22 cellular contexts compared by ENCODE assay signal in the genomic region with DNA sequence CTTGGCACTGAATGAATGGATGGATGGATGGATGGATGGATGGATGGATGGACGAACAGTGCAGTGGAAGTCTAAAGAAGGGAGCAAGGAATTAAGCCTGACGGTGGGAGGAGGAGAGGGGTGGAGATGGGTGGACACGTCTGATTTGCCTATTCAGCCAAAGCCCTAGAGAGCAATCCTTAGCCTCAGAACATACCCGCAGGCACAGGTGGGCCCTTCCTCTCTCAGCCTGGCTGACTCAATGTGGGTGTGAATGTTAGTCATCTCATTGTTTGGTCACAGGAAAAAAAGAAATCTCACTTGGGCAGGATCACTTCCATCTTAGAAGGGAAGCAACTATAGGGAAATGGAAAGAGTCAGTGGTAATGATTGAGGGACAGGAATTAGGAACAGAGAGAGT.
DNase-seq lines count a peak whose midpoint lies in the region; TF ChIP-seq lines count a peak whose summit lies in the region.
"Had no signal": no experiment of that assay in that cellular context is flagged by ENCODE, and none has a peak within 500 bp of the region (broad histone marks: within the 10 kb centered on the region; RNA-seq: fewer than 3 reads in every experiment).

No MANE protein-coding gene starts in this region.

- TF ChIP-seq CTCF in colonic mucosa (IDR thresholded peaks at IDR 0.05), result no peak
- TF ChIP-seq CTCF in GM13977 (IDR thresholded peaks at IDR 0.05; ENCODE audit: extremely low read depth, insufficient read depth, missing control alignments), result no peak

- H3K27ac ChIP-seq in colonic mucosa, result peak overlapping the region; percentile 28
- H3K27ac ChIP-seq: uterus had no signal

- H3K9ac ChIP-seq in colonic mucosa (ENCODE audit: low read depth in 2 of 2, low read length in 2 of 2), result no peak overlapping the region

- H3K27me3 ChIP-seq in colonic mucosa, result no peaks in the 10 kb centered on the region
- H3K27me3 ChIP-seq: uterus had no signal

- peak; percentile 61 for DNase-seq in CD1c-positive myeloid dendritic cell (ENCODE audit: extremely low spot score)
- peak; percentile 30 for DNase-seq in LHCN-M2 (ENCODE audit: low read depth)
- DNase-seq in colonic mucosa, result no peak
- DNase-seq in kidney tubule cell (ENCODE audit: low spot score), result peak; percentile 69
- DNase-seq in NCI-H1417 treated with DMSO at 0.1 percent for 48 hours (lab: John Stamatoyannopoulos, UW), result no peak
- DNase-seq in stimulated activated CD4-positive, alpha-beta T cell treated with anti-CD3 and anti-CD28 coated beads, Interleukin-2, amount 100 ng/mL, for 24 hours, result no peak
- no peak for DNase-seq in GM13977 (ENCODE audit: low spot score)
- no peak for DNase-seq in HCEC 1CT
- DNase-seq: activated B cell treated with CpG ODN at 0.5 μM for 24 hours; activated effector memory CD4-positive, alpha-beta T cell treated with anti-CD3 and anti-CD28 coated beads, Interleukin-2, amount 50 U/mL, for 16 hours; amniotic stem cell; erythroblast; heart right ventricle; kidney; NCI-H1105 treated with DMSO at 0.1 percent for 48 hours; NCI-H345; posterior cingulate gyrus; stimulated activated naive CD4-positive, alpha-beta T cell treated with Interleukin-2 at 50 U/mL for 16 hours; SW 1271; uterus had no signal

- H3K9me3 ChIP-seq in colonic mucosa, result no peaks in the 10 kb centered on the region
- H3K9me3 ChIP-seq: HAP-1, heart right ventricle, uterus had no signal

- no peaks in the 10 kb centered on the region for H3K36me3 ChIP-seq in colonic mucosa
- H3K36me3 ChIP-seq: HAP-1, heart right ventricle, uterus had no signal

- H3K4me1 ChIP-seq in colonic mucosa, result no peaks in the 10 kb centered on the region

- in situ Hi-C loops in GM13977 (cut with MboI; ENCODE audit: low pct_unique_long_range_greater_than_20kb, low sequenced_read_pairs, unreplicated experiment), result no loop called here

- intact Hi-C loops in colonic mucosa (cut with DNase I), result no loop called here

- no peak overlapping the region for H3K4me3 ChIP-seq in colonic mucosa
- H3K4me3 ChIP-seq: GM12878, HAP-1, heart right ventricle, uterus had no signal

Comparison
In these comparisons a context has a peak if more than half of its experiments do, and no peak if none do; other contexts are left out.
1. DNase-seq: peak in CD1c-positive myeloid dendritic cell (single experiment), LHCN-M2 (single experiment) and kidney tubule cell (single experiment); none in colonic mucosa (single experiment), NCI-H1417 treated with DMSO at 0.1 percent for 48 hours (single experiment), stimulated activated CD4-positive, alpha-beta T cell treated with anti-CD3 and anti-CD28 coated beads, Interleukin-2, amount 100 ng/mL, for 24 hours (0 of 2), GM13977 (single experiment) and HCEC 1CT (single experiment).